ENCODE assay signal across 23 cellular contexts in the genomic region with DNA sequence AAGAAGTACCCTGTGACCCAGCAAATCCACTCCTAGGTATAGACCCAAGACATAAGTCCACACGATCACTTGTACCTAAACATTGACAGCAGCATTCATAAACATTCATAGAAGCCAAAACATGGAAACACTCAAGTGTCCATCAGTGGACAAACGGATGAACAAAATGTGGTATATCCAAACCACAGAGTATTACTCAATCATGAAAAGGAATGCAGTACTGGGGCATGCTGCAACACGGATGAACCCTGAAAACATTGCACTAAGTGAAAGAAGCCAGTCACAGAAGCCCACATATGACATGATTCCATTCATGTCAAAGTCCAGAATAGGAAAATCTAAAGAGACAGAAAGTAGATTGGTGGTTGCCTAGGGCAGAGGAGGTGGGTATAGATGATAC.
"Had no signal": no experiment of that assay in that cellular context is flagged by ENCODE, and none has a peak within 500 bp of the region (broad histone marks: within the 10 kb centered on the region; RNA-seq: fewer than 3 reads in every experiment).

No MANE protein-coding gene starts in this region.

- H3K4me1 ChIP-seq: Peyer's patch, SJCRH30 had no signal

- H3K36me3 ChIP-seq: Peyer's patch, SJCRH30, WERI-Rb-1 had no signal

- H3K9me3 ChIP-seq: Peyer's patch, SJCRH30 had no signal

- H3K27ac ChIP-seq: Peyer's patch, RWPE1, SJCRH30, WERI-Rb-1 had no signal

- DNase-seq: activated CD4-positive, alpha-beta memory T cell treated with anti-CD3 and anti-CD28 coated beads, Interleukin-2, amount 10 ng/mL, durations not matched to agents 7 days and 5 days; activated CD4-positive, alpha-beta T cell treated with anti-CD3 and anti-CD28 coated beads for 36 hours; activated CD4-positive, alpha-beta T cell treated with anti-CD3 and anti-CD28 coated beads, Interleukin-2, amount 50 U/mL, for 1 hour; activated gamma-delta T cell treated with Interleukin-2 at 50 U/mL for 16 hours; activated naive CD4-positive, alpha-beta T cell treated with anti-CD3 and anti-CD28 coated beads, Interleukin-2, amount 10 ng/mL, durations not matched to agents 7 days and 5 days; activated naive CD8-positive, alpha-beta T cell treated with anti-CD3 and anti-CD28 coated beads for 36 hours; activated T-cell treated with anti-CD3 and anti-CD28 coated beads, Interleukin-2, amount 50 U/mL, for 72 hours; anterior cingulate cortex; cerebellar nuclear complex; Karpas-422; NCI-H1105 treated with DMSO at 0.1 percent for 48 hours; NCI-H1436 treated with DMSO at 0.1 percent for 48 hours; NCI-H187; NCI-H2081; NCI-H510A treated with DMSO at 0.1 percent for 48 hours; NCI-H69; NK-92 treated with Interleukin-12 subunit alpha and Interleukin-12 subunit beta, amount 100 ng/mL, for 24 hours; Peyer's patch; Right ventricle myocardium superior; SJCRH30; T-helper 1 cell; WERI-Rb-1 had no signal

- ATAC-seq: activated CD4-positive, alpha-beta T cell treated with anti-CD3 and anti-CD28 coated beads for 36 hours; activated T-cell treated with anti-CD3 and anti-CD28 coated beads, Interleukin-2, amount 50 U/mL, for 72 hours had no signal

- H3K4me3 ChIP-seq: Peyer's patch, SJCRH30 had no signal

- H3K27me3 ChIP-seq: Peyer's patch, SJCRH30 had no signal
